In genomic region chr20:48705208-48706115, GRCh38 we compare ENCODE assay signal across 1 cellular context.
TF ChIP-seq lines count a peak whose summit lies in the region.

No MANE protein-coding gene starts in this region.

TF ChIP-seq in SK-N-SH, 30 proteins besides CTCF, POLR2A, EP300 and RAD21 (continued from another document):
- TF ChIP-seq USF2 (IDR thresholded peaks at IDR 0.05; ENCODE audit: borderline replicate concordance, low read depth, low read length) = no peak
